ENCODE assay signal across 35 cellular contexts in genomic region chr14:34318014-34318413, GRCh38.
"Had no signal": no experiment of that assay in that cellular context is flagged by ENCODE, and none has a peak within 500 bp of the region (broad histone marks: within the 10 kb centered on the region; RNA-seq: fewer than 3 reads in every experiment).

No MANE protein-coding gene starts in this region.

- DNase-seq: Karpas-422, Kasumi-1, MG63, MM.1S, MV-4-11, NCI-H1048, NCI-H1092, NCI-H1092 treated with DMSO at 0.1 percent for 48 hours, NCI-H1105, NCI-H1105 treated with DMSO at 0.1 percent for 48 hours, NCI-H1417, NCI-H1417 treated with DMSO at 0.1 percent for 48 hours, NCI-H1436, NCI-H1436 treated with DMSO at 0.1 percent for 48 hours, NCI-H146, NCI-H1694, NCI-H1694 treated with DMSO at 0.1 percent for 48 hours, NCI-H187, NCI-H187 treated with DMSO at 0.1 percent for 48 hours, NCI-H1930, NCI-H2029, NCI-H2029 treated with DMSO at 0.1 percent for 48 hours, NCI-H2081, NCI-H2081 treated with DMSO at 0.1 percent for 48 hours, NCI-H2107, NCI-H2171, NCI-H2171 treated with DMSO at 0.1 percent for 48 hours, NCI-H2227 treated with DMSO at 0.1 percent for 48 hours, NCI-H226, NCI-H345, NCI-H446, NCI-H446 treated with DMSO at 0.1 percent for 48 hours, NCI-H510A, NCI-H510A treated with DMSO at 0.1 percent for 48 hours, NCI-H524 had no signal

- H3K36me3 ChIP-seq: MG63 had no signal

- H3K4me3 ChIP-seq: MG63 had no signal

- H3K9me3 ChIP-seq: MG63 had no signal

- H3K27me3 ChIP-seq: MG63 had no signal
